16 cellular contexts compared by ENCODE assay signal in genomic region chr14:73780896-73781295, GRCh38.
"Had no signal": no experiment of that assay in that cellular context is flagged by ENCODE, and none has a peak within 500 bp of the region (broad histone marks: within the 10 kb centered on the region; RNA-seq: fewer than 3 reads in every experiment).

No MANE protein-coding gene starts in this region.

- H3K9me3 Mint-ChIP-seq: activated CD8-positive, alpha-beta T cell treated with anti-CD3 and anti-CD28 coated beads for 36 hours; dendritic cell treated with granulocyte-macrophage colony-stimulating factor and Interleukin-4, amounts not matched to agents 40 ng/mL and 50 ng/mL, for 4 days; effector memory CD8-positive, alpha-beta T cell had no signal

- H3K27ac Mint-ChIP-seq: activated CD8-positive, alpha-beta T cell treated with anti-CD3 and anti-CD28 coated beads for 36 hours; dendritic cell treated with granulocyte-macrophage colony-stimulating factor and Interleukin-4, amounts not matched to agents 40 ng/mL and 50 ng/mL, for 4 days had no signal

- H3K4me3 ChIP-seq: ascending aorta, heart left ventricle, pancreas, sigmoid colon, tibial nerve had no signal

- H3K9me3 ChIP-seq: ascending aorta, heart left ventricle, pancreas, sigmoid colon, tibial nerve had no signal

- H3K27ac ChIP-seq: ascending aorta, epithelial cell of prostate, pancreas had no signal

- DNase-seq: activated CD4-positive, alpha-beta T cell treated with anti-CD3 and anti-CD28 coated beads for 4 hours; activated CD8-positive, alpha-beta T cell treated with anti-CD3 and anti-CD28 coated beads for 36 hours; activated gamma-delta T cell treated with Interleukin-2 at 50 U/mL for 16 hours; activated T-cell treated with anti-CD3 and anti-CD28 coated beads, Interleukin-2, amount 50 U/mL, for 48 hours; effector memory CD8-positive, alpha-beta T cell; heart left ventricle; immature natural killer cell; stimulated activated CD4-positive, alpha-beta T cell treated with anti-CD3 and anti-CD28 coated beads, Interleukin-1b, Interleukin-23, amount 100 ng/mL, for 48 hours had no signal

- FAIRE-seq: bronchial epithelial cell, frontal cortex, pancreas had no signal

- ATAC-seq: activated CD8-positive, alpha-beta T cell treated with anti-CD3 and anti-CD28 coated beads for 36 hours; effector memory CD8-positive, alpha-beta T cell; heart left ventricle; pancreas had no signal

- H3K27me3 Mint-ChIP-seq: activated CD8-positive, alpha-beta T cell treated with anti-CD3 and anti-CD28 coated beads for 36 hours; dendritic cell treated with granulocyte-macrophage colony-stimulating factor and Interleukin-4, amounts not matched to agents 40 ng/mL and 50 ng/mL, for 4 days; effector memory CD8-positive, alpha-beta T cell had no signal

- H3K36me3 Mint-ChIP-seq: immature natural killer cell had no signal

- H3K27me3 ChIP-seq: ascending aorta, heart left ventricle, pancreas, sigmoid colon, tibial nerve had no signal

- H3K4me3 Mint-ChIP-seq: activated CD8-positive, alpha-beta T cell treated with anti-CD3 and anti-CD28 coated beads for 36 hours; dendritic cell treated with granulocyte-macrophage colony-stimulating factor and Interleukin-4, amounts not matched to agents 40 ng/mL and 50 ng/mL, for 4 days; effector memory CD8-positive, alpha-beta T cell; immature natural killer cell had no signal

- H3K36me3 ChIP-seq: ascending aorta, pancreas, sigmoid colon, tibial nerve had no signal
